Comparison of ENCODE assay signal across 8 cellular contexts in genomic region chr1:169312084-169312954, GRCh38. TPM values are rescaled to one million over a fixed set of nuclear protein-coding genes. Genes with fewer than 3 reads are reported as not detected.
A peak's percentile ranks its signal among the peaks of the same experiment; 100 is the strongest.
DNase-seq lines count a peak whose midpoint lies in the region; ATAC-seq and TF ChIP-seq lines count a peak whose summit lies in the region.

No MANE protein-coding gene starts in this region.

- H3K27ac Mint-ChIP-seq in activated CD8-positive, alpha-beta T cell treated with anti-CD3 and anti-CD28 coated beads for 36 hours: peak overlapping the region; percentile 58

- TF ChIP-seq POLR2A in stomach (IDR thresholded peaks at IDR 0.05): no peak

- H3K9me3 Mint-ChIP-seq in activated CD8-positive, alpha-beta T cell treated with anti-CD3 and anti-CD28 coated beads for 36 hours: no peaks in the 10 kb centered on the region

- no peaks in the 10 kb centered on the region for H3K9me3 ChIP-seq in heart right ventricle
- H3K9me3 ChIP-seq in stomach: no peaks in the 10 kb centered on the region

- TF ChIP-seq EP300 in stomach (IDR thresholded peaks at IDR 0.05): no peak

- DNase-seq in LoVo (ENCODE audit: low spot score): peak; percentile 63
- peak; percentile 69 for DNase-seq in activated CD8-positive, alpha-beta T cell treated with anti-CD3 and anti-CD28 coated beads for 36 hours
- peak; percentile 78 for DNase-seq in foreskin melanocyte
- no peak for DNase-seq in SHP77 (lab: John Stamatoyannopoulos, UW)
- DNase-seq in anterior cingulate cortex (lab: John Stamatoyannopoulos, UW): no peak
- no peak for DNase-seq in heart right ventricle
- DNase-seq in stomach: no peak

- H3K36me3 Mint-ChIP-seq in activated CD8-positive, alpha-beta T cell treated with anti-CD3 and anti-CD28 coated beads for 36 hours (ENCODE audit: low read depth): peaks cover 12% of the 10 kb centered on the region

- intact Hi-C loops in activated CD8-positive, alpha-beta T cell treated with anti-CD3 and anti-CD28 coated beads for 36 hours (cut with micrococcal nuclease): no loop called here
- intact Hi-C loops in heart right ventricle (cut with DNase I): no loop called here
- intact Hi-C loops in stomach (cut with DNase I; ENCODE audit: low total_unique reads): no loop called here

- CTCF ChIA-PET in activated CD8-positive, alpha-beta T cell treated with anti-CD3 and anti-CD28 coated beads for 36 hours (lab: Charles Lee): interaction anchor here (2.5 kb wide), 1 partner anchor 36 kb away, joined by 6 read pairs; no protein-coding TSS in a partner anchor

- no peak overlapping the region for H3K4me3 Mint-ChIP-seq in activated CD8-positive, alpha-beta T cell treated with anti-CD3 and anti-CD28 coated beads for 36 hours

- peak; percentile 64 for ATAC-seq in GM18868 (IDR thresholded peaks at IDR 0.05; ENCODE audit: unreplicated experiment)
- peak; percentile 90 for ATAC-seq in activated CD8-positive, alpha-beta T cell treated with anti-CD3 and anti-CD28 coated beads for 36 hours
- ATAC-seq in heart right ventricle: no peak

- H3K27me3 Mint-ChIP-seq in activated CD8-positive, alpha-beta T cell treated with anti-CD3 and anti-CD28 coated beads for 36 hours: no peaks in the 10 kb centered on the region

- H3K4me1 Mint-ChIP-seq in activated CD8-positive, alpha-beta T cell treated with anti-CD3 and anti-CD28 coated beads for 36 hours (ENCODE audit: low read depth): peaks cover 27% of the 10 kb centered on the region

- no peak overlapping the region for H3K27ac ChIP-seq in heart right ventricle
- no peak overlapping the region for H3K27ac ChIP-seq in stomach

- no peak for TF ChIP-seq CTCF in activated CD8-positive, alpha-beta T cell treated with anti-CD3 and anti-CD28 coated beads for 36 hours (IDR thresholded peaks at IDR 0.05)
- TF ChIP-seq CTCF in heart right ventricle (IDR thresholded peaks at IDR 0.05): no peak
- TF ChIP-seq CTCF in stomach (IDR thresholded peaks at IDR 0.05): no peak

- H3K36me3 ChIP-seq in heart right ventricle (peaks cover 0 to 19% (median 0%) of the 10 kb centered on the region in 9 donors), stomach (peaks cover 0 to under 1% (median 0%) of the 10 kb centered on the region in 4 donors)

- H3K4me3 ChIP-seq in heart right ventricle: no peak overlapping the region
- H3K4me3 ChIP-seq in stomach: no peak overlapping the region

- POLR2A ChIA-PET in activated CD8-positive, alpha-beta T cell treated with anti-CD3 and anti-CD28 coated beads for 36 hours (lab: Charles Lee): no interaction called here

- H3K27me3 ChIP-seq in heart right ventricle: no peaks in the 10 kb centered on the region
- H3K27me3 ChIP-seq in stomach: no peaks in the 10 kb centered on the region

- H3K4me1 ChIP-seq in heart right ventricle (no peaks in the 10 kb centered on the region), stomach (no peaks in the 10 kb centered on the region)

- 93 to 95% methylated on average over 5 of the region's 5 CpGs for WGBS in heart right ventricle, 2 donors
- WGBS in stomach, 5 donors: 73 to 85% (median 79%) methylated on average over 5 of the region's 5 CpGs

RNA-seq across cellular contexts. Expression of gene NME7, which starts 55.3 kb away (rescaled TPM):
- 10 to 100 TPM; 15.3 to 17.4 TPM for total RNA-seq in activated CD8-positive, alpha-beta T cell treated with anti-CD3 and anti-CD28 coated beads for 36 hours
- total RNA-seq in heart right ventricle (10 to 100 TPM in 6 of 10 donors, 1 to 10 TPM in 4; 5.6 to 18.9 (median 10.5) TPM), stomach (10 to 100 TPM in 2 of 5 donors, 1 to 10 TPM in 2, not detected in 1; 7.6 to 44.3 (median 14.9) TPM)
- polyA plus RNA-seq in heart right ventricle (10 to 100 TPM in 1 of 2 donors, 1 to 10 TPM in 1; 5.5 to 12.4 TPM), stomach (10 to 100 TPM in 1 of 3 donors, 1 to 10 TPM in 2; 7.8 to 10.1 (median 7.9) TPM)

RNA-seq across cellular contexts. Expression of gene BLZF1, which starts 55.7 kb away (rescaled TPM):
- total RNA-seq in activated CD8-positive, alpha-beta T cell treated with anti-CD3 and anti-CD28 coated beads for 36 hours: 10 to 100 TPM in 1 of 2 experiments, 1 to 10 TPM in 1; 9.8 to 10.1 TPM
- total RNA-seq in heart right ventricle: 10 to 100 TPM; 17.3 to 32.5 (median 25.4) TPM
- 10 to 100 TPM in 1 of 2 donors, 1 to 10 TPM in 1; 8.4 to 10.4 TPM for polyA plus RNA-seq in heart right ventricle
- total RNA-seq in stomach: 10 to 100 TPM in 4 of 5 donors, 1 to 10 TPM in 1; 8.2 to 35.8 (median 10.7) TPM
- 10 to 100 TPM in 1 of 3 donors, 1 to 10 TPM in 2; 9.1 to 11.6 (median 9.3) TPM for polyA plus RNA-seq in stomach

Comparison
In these comparisons a context has a peak if more than half of its experiments do, and no peak if none do; other contexts are left out.
1. ATAC-seq: peak in GM18868 (single experiment) and activated CD8-positive, alpha-beta T cell treated with anti-CD3 and anti-CD28 coated beads for 36 hours (single experiment); none in heart right ventricle (0 of 8).
2. DNase-seq: peak in LoVo (single experiment), activated CD8-positive, alpha-beta T cell treated with anti-CD3 and anti-CD28 coated beads for 36 hours (single experiment) and foreskin melanocyte (single experiment); none in SHP77 (0 of 2), anterior cingulate cortex (0 of 58), heart right ventricle (0 of 2) and stomach (single experiment).